Comparison of ENCODE assay signal across 8 cellular contexts in the genomic region with DNA sequence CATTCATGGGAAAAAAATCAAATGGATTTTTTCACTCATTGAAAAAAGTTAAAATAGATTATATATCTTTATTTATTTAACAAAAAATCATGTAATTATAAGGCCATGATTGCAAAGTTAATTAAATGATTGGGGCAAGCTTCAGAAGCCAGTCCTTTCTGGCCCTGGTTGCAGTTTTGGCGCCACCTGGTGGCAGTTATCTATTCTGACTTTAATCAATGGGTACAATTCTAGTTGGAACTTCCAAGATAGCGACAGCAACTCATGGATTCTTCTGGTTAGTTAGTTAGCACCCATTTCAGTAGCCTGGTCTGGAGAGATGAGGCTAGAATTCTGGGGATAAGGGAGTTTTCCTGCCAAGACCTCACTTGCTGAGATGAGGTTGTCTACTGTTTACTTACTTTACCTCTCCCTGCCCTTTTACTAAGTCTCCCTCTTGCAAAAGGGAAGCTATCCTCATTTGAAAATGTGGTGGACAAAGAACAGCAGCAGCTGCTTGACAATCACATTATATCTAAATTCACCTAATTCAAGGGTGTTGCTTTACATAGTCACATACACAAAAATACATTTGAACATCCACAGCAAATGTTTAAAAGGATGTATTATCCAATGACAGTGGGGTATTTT. TPM values are rescaled to one million over a fixed set of nuclear protein-coding genes. Genes with fewer than 3 reads are reported as not detected.
DNase-seq lines count a peak whose midpoint lies in the region; ATAC-seq and TF ChIP-seq lines count a peak whose summit lies in the region.

No MANE protein-coding gene starts in this region.

- H3K27me3 Mint-ChIP-seq in T-cell: no peaks in the 10 kb centered on the region

- H3K4me1 Mint-ChIP-seq in T-cell: no peaks in the 10 kb centered on the region

- H3K4me3 ChIP-seq in adrenal gland (no peak overlapping the region), right atrium auricular region (no peak overlapping the region), retinal pigment epithelial cell (ENCODE audit: low read length) (no peak overlapping the region)

- no peaks in the 10 kb centered on the region for H3K9me3 Mint-ChIP-seq in T-cell

- no peak overlapping the region for H3K27ac ChIP-seq in adrenal gland
- H3K27ac ChIP-seq in right atrium auricular region: no peak overlapping the region

- ATAC-seq in T-cell (replicated peaks in 1 of 4) (peak in 1 of 4 experiments; percentile 34), GM18858 (IDR thresholded peaks at IDR 0.05; ENCODE audit: unreplicated experiment) (no peak)

- TF ChIP-seq POLR2A in adrenal gland (IDR thresholded peaks at IDR 0.05): no peak

- TF ChIP-seq CTCF in adrenal gland (IDR thresholded peaks at IDR 0.05) (peak; percentile 72 to 94 (median 83)), right atrium auricular region (IDR thresholded peaks at IDR 0.05) (peak; percentile 79 to 91), retinal pigment epithelial cell (conservative IDR thresholded peaks at IDR 0.05; ENCODE audit: low read depth, low read length) (peak; percentile 76)

- peaks cover 0 to 4% of the 10 kb centered on the region in 2 donors for H3K4me1 ChIP-seq in adrenal gland (replicated peaks in 1 of 2)
- H3K4me1 ChIP-seq in right atrium auricular region: peaks cover 0 to 1% of the 10 kb centered on the region in 2 donors

- WGBS in adrenal gland, 4 donors: 17 to 21% (median 20%) methylated on average over 2 of the region's 2 CpGs

- CTCF ChIA-PET in T-cell (lab: Charles Lee): interaction anchor here (0.6 to 3.3 kb wide), 24 partner anchors 8 to 1373 kb away, joined by 3 to 18 read pairs (median 3); a partner anchor contains a TSS

- intact Hi-C loops in adrenal gland (cut with DNase I): loop anchor here in 1 of 2 donors (5.0 kb wide), 2 partner anchors 248 to 403 kb away; no protein-coding TSS in a partner anchor

- H3K36me3 ChIP-seq in adrenal gland (replicated peaks in 1 of 2) (peaks cover 0 to 8% of the 10 kb centered on the region in 2 donors), right atrium auricular region (peaks cover 31% of the 10 kb centered on the region)

- no peak overlapping the region for H3K27ac Mint-ChIP-seq in T-cell

- no peaks in the 10 kb centered on the region for H3K9me3 ChIP-seq in adrenal gland (replicated peaks in 1 of 3)
- no peaks in the 10 kb centered on the region for H3K9me3 ChIP-seq in right atrium auricular region

- no peak overlapping the region for H3K4me3 Mint-ChIP-seq in T-cell

- POLR2A ChIA-PET in T-cell (lab: Charles Lee): interaction anchor here in 1 of 2 donors (0.6 kb wide), 1 partner anchor 621 kb away, joined by 3 read pairs; no protein-coding TSS in a partner anchor

- DNase-seq in NK-92 treated with Interleukin-12 subunit alpha and Interleukin-12 subunit beta, amount 100 ng/mL, for 24 hours (lab: John Stamatoyannopoulos, UW): peak; percentile 25
- no peak for DNase-seq in NK-92 (lab: John Stamatoyannopoulos, UW; ENCODE audit: unreplicated experiment)
- peak; percentile 36 for DNase-seq in MV-4-11 (lab: John Stamatoyannopoulos, UW)
- DNase-seq in T-cell: peak in 32 of 34 experiments; percentile 2 to 59 (median 42)
- peak; percentile 49 to 86 (median 75) for DNase-seq in adrenal gland
- DNase-seq in right atrium auricular region (ENCODE audit: low spot score): peak; percentile 74
- DNase-seq in retinal pigment epithelial cell (ENCODE audit: low read depth): no peak

- H3K27me3 ChIP-seq in adrenal gland (no peaks in the 10 kb centered on the region), right atrium auricular region (no peaks in the 10 kb centered on the region)

- peaks cover 15% of the 10 kb centered on the region for H3K36me3 Mint-ChIP-seq in T-cell

RNA-seq across cellular contexts. Expression of a gene that starts 42.3 kb away (rescaled TPM):
- total RNA-seq in T-cell: 10 to 100 TPM; 16.8 to 27.5 (median 19.6) TPM
- 10 to 100 TPM in 7 of 8 donors, 1 to 10 TPM in 1; 7.4 to 22.2 (median 18.8) TPM for total RNA-seq in adrenal gland
- 10 to 100 TPM in 1 of 3 donors, 1 to 10 TPM in 2; 6.2 to 29.4 (median 7.1) TPM for polyA plus RNA-seq in adrenal gland
- 1 to 10 TPM; 6.0 to 7.9 TPM for total RNA-seq in right atrium auricular region

Comparison
In these comparisons a context has a peak if more than half of its experiments do, and no peak if none do; other contexts are left out.
1. DNase-seq: peak in NK-92 treated with Interleukin-12 subunit alpha and Interleukin-12 subunit beta, amount 100 ng/mL, for 24 hours (single experiment), MV-4-11 (single experiment), T-cell (32 of 34), adrenal gland (7 of 7) and right atrium auricular region (single experiment); none in NK-92 (single experiment) and retinal pigment epithelial cell (single experiment).
2. Peak in every context shown above with its lines, with median percentiles within 50 percentile points of each other: CTCF ChIP-seq.